Comparison of ENCODE assay signal across 1 cellular context in the genomic region with DNA sequence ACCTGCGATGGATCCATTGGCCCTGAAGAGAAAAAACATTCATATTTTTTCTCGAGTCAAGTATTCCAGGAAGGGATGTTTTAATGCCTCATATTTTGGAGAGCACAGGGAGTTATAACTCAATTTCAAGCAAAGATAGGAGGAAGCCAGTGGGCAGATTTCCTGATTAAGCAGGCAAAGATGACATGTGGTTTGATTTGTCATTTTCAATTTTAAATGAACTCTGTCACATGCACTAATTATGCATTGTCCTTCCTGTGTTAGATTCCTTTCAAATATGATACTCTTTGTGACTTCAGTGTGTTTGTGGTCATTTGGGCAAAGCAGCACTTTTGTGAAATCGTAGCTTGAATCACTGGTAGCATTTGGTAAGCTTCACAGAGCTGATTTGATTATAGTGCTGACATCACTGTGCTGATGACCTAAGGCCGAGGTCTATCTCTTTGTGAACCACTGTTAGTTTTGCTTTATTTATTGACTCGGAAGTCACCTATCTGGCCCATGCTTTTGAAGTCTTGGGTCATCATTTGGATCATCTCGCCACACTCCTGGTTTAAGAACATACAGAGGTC.
A peak's percentile ranks its signal among the peaks of the same experiment; 100 is the strongest.
TF ChIP-seq lines count a peak whose summit lies in the region.
"Not testable (repeated sequence)": the region's sequence is repeated elsewhere in the genome, so short reads cannot be mapped to it uniquely, and the experiment has no call there.

No MANE protein-coding gene starts in this region.

TF ChIP-seq in K562, 482 proteins besides CTCF, POLR2A, EP300 and RAD21:
- TF ChIP-seq, protein P1, sequence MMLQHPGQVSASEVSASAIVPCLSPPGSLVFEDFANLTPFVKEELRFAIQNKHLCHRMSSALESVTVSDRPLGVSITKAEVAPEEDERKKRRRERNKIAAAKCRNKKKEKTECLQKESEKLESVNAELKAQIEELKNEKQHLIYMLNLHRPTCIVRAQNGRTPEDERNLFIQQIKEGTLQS (IDR thresholded peaks at IDR 0.05): peak; percentile 36; the same call in 1 of the 2 replicates
- TF ChIP-seq, protein P1 (CRISPR knock-in tag; conservative IDR thresholded peaks at IDR 0.05): not testable (repeated sequence)
- not testable (repeated sequence) for TF ChIP-seq ATF1 (CRISPR knock-in tag; IDR thresholded peaks at IDR 0.05)
- TF ChIP-seq ATF1 (tag; IDR thresholded peaks at IDR 0.05): 0 out of 2 replicates have a peak, but pooled peaks have one; percentile 9
